ENCODE assay signal across 19 cellular contexts in genomic region chr5:51518607-51519006, GRCh38.
DNase-seq lines count a peak whose midpoint lies in the region; FAIRE-seq and TF ChIP-seq lines count a peak whose summit lies in the region.
"Had no signal": no experiment of that assay in that cellular context is flagged by ENCODE, and none has a peak within 500 bp of the region (broad histone marks: within the 10 kb centered on the region; RNA-seq: fewer than 3 reads in every experiment).

No MANE protein-coding gene starts in this region.

- H2AK5ac ChIP-seq in mesendoderm (ENCODE audit: low read length): no peak overlapping the region

- POLR2A ChIA-PET in PC-9 (lab: Charles Lee; ENCODE audit: unreplicated experiment): no interaction called here

- H3K36me3 ChIP-seq in PC-9 (ENCODE audit: low read depth) (no peaks in the 10 kb centered on the region), mesendoderm (ENCODE audit: control insufficient read depth, insufficient read depth, low read length) (no peaks in the 10 kb centered on the region), colonic mucosa (no peaks in the 10 kb centered on the region)

- H3K4ac ChIP-seq in mesendoderm (ENCODE audit: low read depth, low read length): no peak overlapping the region

- H3K9me3 ChIP-seq in PC-9 (ENCODE audit: insufficient read depth, low read depth): no peaks in the 10 kb centered on the region
- H3K9me3 ChIP-seq in colonic mucosa: no peaks in the 10 kb centered on the region

- H4K5ac ChIP-seq in mesendoderm (ENCODE audit: low read length): no peak overlapping the region

- no peaks in the 10 kb centered on the region for H3K79me1 ChIP-seq in mesendoderm (ENCODE audit: low read length)

- H2AFZ ChIP-seq in PC-9: peak overlapping the region; percentile 68

- CTCF ChIA-PET in PC-9 (lab: Charles Lee): no interaction called here

- in situ Hi-C loops in G401 (cut with HindIII; ENCODE audit: low sequenced_read_pairs): no loop called here

- H3K9me2 ChIP-seq in PC-9 (ENCODE audit: insufficient read depth): no peaks in the 10 kb centered on the region; the same call in 1 of the 2 replicates

- H4K20me1 ChIP-seq in PC-9 (ENCODE audit: insufficient read depth): 0 out of 2 replicates have a peak, but pooled peaks cover 3% of the 10 kb centered on the region

- no peak overlapping the region for H3K9ac ChIP-seq in mesendoderm (ENCODE audit: low read length)
- H3K9ac ChIP-seq in colonic mucosa (ENCODE audit: low read depth in 2 of 2, low read length in 2 of 2): no peak overlapping the region

- H3K4me2 ChIP-seq in PC-9 (no peak overlapping the region), mesendoderm (ENCODE audit: low read length) (no peak overlapping the region)

- H3K4me3 ChIP-seq in PC-9 (no peak overlapping the region), mesendoderm (ENCODE audit: low read length) (no peak overlapping the region), colonic mucosa (no peak overlapping the region)

- H3F3A ChIP-seq in PC-9 (ENCODE audit: insufficient read depth, low read depth): no peaks in the 10 kb centered on the region

- H2BK120ac ChIP-seq in mesendoderm (ENCODE audit: low read depth, low read length): no peak overlapping the region

- no peak overlapping the region for H4K8ac ChIP-seq in mesendoderm (ENCODE audit: low read depth, low read length)

- no peak overlapping the region for H3K56ac ChIP-seq in mesendoderm (ENCODE audit: low read length)

- H2BK15ac ChIP-seq in mesendoderm (replicated peaks; ENCODE audit: low read depth): no peak overlapping the region

- FAIRE-seq in HTR-8/SVneo (lab: Jason Lieb, UNC): no peak
- FAIRE-seq: GM12891, GM19239 had no signal

- TF ChIP-seq CTCF in PC-9 (conservative IDR thresholded peaks at IDR 0.05) (no peak), colonic mucosa (IDR thresholded peaks at IDR 0.05) (no peak)

- H3K23ac ChIP-seq in mesendoderm (ENCODE audit: low read length): no peak overlapping the region

- no peak overlapping the region for H2BK5ac ChIP-seq in mesendoderm (ENCODE audit: low read length)

- H3K4me1 ChIP-seq in PC-9 (replicated peaks; ENCODE audit: insufficient read depth) (no peaks in the 10 kb centered on the region), mesendoderm (ENCODE audit: control insufficient read depth, low read depth, low read length) (no peaks in the 10 kb centered on the region), colonic mucosa (no peaks in the 10 kb centered on the region)

- no CpG with 5 or more reads among the region's 5 CpGs for WGBS in mesendoderm (ENCODE audit: extremely low coverage, insufficient coverage, low lambda C conversion rate)

- no peaks in the 10 kb centered on the region for H3K79me2 ChIP-seq in PC-9 (ENCODE audit: low read depth)
- H3K79me2 ChIP-seq in mesendoderm (ENCODE audit: control insufficient read depth, insufficient read depth, low read length): no peaks in the 10 kb centered on the region

- H3K18ac ChIP-seq in mesendoderm (ENCODE audit: low read length): no peak overlapping the region

- DNase-seq in DMS79 treated with DMSO at 0.1 percent for 48 hours (lab: John Stamatoyannopoulos, UW): peak; percentile 69
- peak; percentile 4 for DNase-seq in HT1080 (ENCODE audit: low read depth)
- no peak for DNase-seq in PC-9
- DNase-seq in mesendoderm: peak; percentile 5
- DNase-seq in DMS 273 (lab: John Stamatoyannopoulos, UW; ENCODE audit: unreplicated experiment): no peak
- DNase-seq in G401 (ENCODE audit: low spot score): no peak
- DNase-seq in HTR-8/SVneo (ENCODE audit: insufficient read length, low spot score): no peak
- DNase-seq in colonic mucosa: no peak
- DNase-seq: ACHN; CD8-positive, alpha-beta T cell; KG1; NCI-H1092; NCI-H187 treated with DMSO at 0.1 percent for 48 hours; NCI-H226; NCI-H526 treated with DMSO at 0.1 percent for 48 hours; Right ventricle myocardium superior; T-helper 17 cell had no signal

- BruUV-seq in PC-9 (replicated peaks; lab: Mats Ljungman, UMichigan): no TSS peak

- H3K27me3 ChIP-seq in PC-9 (ENCODE audit: insufficient read depth, low read depth) (no peaks in the 10 kb centered on the region), mesendoderm (ENCODE audit: insufficient read depth, low read length, poor library complexity) (no peaks in the 10 kb centered on the region), colonic mucosa (no peaks in the 10 kb centered on the region)

- intact Hi-C loops in PC-9 (cut with micrococcal nuclease; ENCODE audit: unreplicated experiment): no loop called here
- intact Hi-C loops in colonic mucosa (cut with DNase I): no loop called here

- H3K27ac ChIP-seq in PC-9 (no peak overlapping the region), mesendoderm (ENCODE audit: low read depth, low read length) (no peak overlapping the region), colonic mucosa (no peak overlapping the region)

Comparison
In these comparisons a context has a peak if more than half of its experiments do, and no peak if none do; other contexts are left out.
1. DNase-seq: peak in DMS79 treated with DMSO at 0.1 percent for 48 hours (single experiment), HT1080 (single experiment) and mesendoderm (single experiment); none in PC-9 (0 of 2), DMS 273 (single experiment), G401 (single experiment), HTR-8/SVneo (single experiment) and colonic mucosa (single experiment).